21 cellular contexts compared by ENCODE assay signal in genomic region chr2:173160618-173161017, GRCh38.
A peak's percentile ranks its signal among the peaks of the same experiment; 100 is the strongest.
DNase-seq lines count a peak whose midpoint lies in the region; ATAC-seq and TF ChIP-seq lines count a peak whose summit lies in the region.
"Had no signal": no experiment of that assay in that cellular context is flagged by ENCODE, and none has a peak within 500 bp of the region (broad histone marks: within the 10 kb centered on the region; RNA-seq: fewer than 3 reads in every experiment).

No MANE protein-coding gene starts in this region.

- H3K27me3 ChIP-seq in left ventricle myocardium inferior (ENCODE audit: low read depth) (no peaks in the 10 kb centered on the region), trophoblast cell (ENCODE audit: insufficient read depth, low read length) (no peaks in the 10 kb centered on the region)

- H4K8ac ChIP-seq in trophoblast cell (ENCODE audit: low read depth, low read length): no peak overlapping the region

- no peak overlapping the region for H3K9ac ChIP-seq in trophoblast cell (ENCODE audit: low read length)

- H2BK12ac ChIP-seq in trophoblast cell (ENCODE audit: low read length): no peak overlapping the region

- peak overlapping the region; percentile 25 for H3K23ac ChIP-seq in trophoblast cell (ENCODE audit: low read length)

- H2AK5ac ChIP-seq in trophoblast cell (ENCODE audit: low read length): no peak overlapping the region

- H3K9me3 Mint-ChIP-seq in activated CD8-positive, alpha-beta T cell treated with anti-CD3 and anti-CD28 coated beads, Interleukin-2, amount 10 ng/mL, durations not matched to agents 7 days and 5 days (ENCODE audit: insufficient read depth): peaks cover 8% of the 10 kb centered on the region
- H3K9me3 Mint-ChIP-seq in activated naive CD4-positive, alpha-beta T cell treated with anti-CD3 and anti-CD28 coated beads, Interleukin-2, amount 50 U/mL, for 72 hours: peaks cover 4 to 8% of the 10 kb centered on the region in 2 donors

- no peaks in the 10 kb centered on the region for H3K4me1 Mint-ChIP-seq in activated CD8-positive, alpha-beta T cell treated with anti-CD3 and anti-CD28 coated beads, Interleukin-2, amount 10 ng/mL, durations not matched to agents 7 days and 5 days (ENCODE audit: low read depth)
- H3K4me1 Mint-ChIP-seq: activated naive CD8-positive, alpha-beta T cell treated with anti-CD3 and anti-CD28 coated beads for 36 hours; CD8-positive, alpha-beta memory T cell; stimulated activated naive CD8-positive, alpha-beta T cell treated with anti-CD3 and anti-CD28 coated beads, Interleukin-15, amount 100 ng/mL, for 72 hours had no signal

- no peaks in the 10 kb centered on the region for H3K27me3 Mint-ChIP-seq in activated CD8-positive, alpha-beta T cell treated with anti-CD3 and anti-CD28 coated beads, Interleukin-2, amount 10 ng/mL, durations not matched to agents 7 days and 5 days (ENCODE audit: low read depth)
- H3K27me3 Mint-ChIP-seq: CD8-positive, alpha-beta memory T cell had no signal

- DNase-seq in left ventricle myocardium inferior (no peak), Right ventricle myocardium superior (no peak), fibroblast of pulmonary artery (ENCODE audit: low read depth) (no peak), trophoblast cell (no peak), HuH-7.5 (ENCODE audit: low spot score) (no peak), HuH-7 (ENCODE audit: low spot score) (no peak)
- DNase-seq in activated CD8-positive, alpha-beta T cell treated with anti-CD3 and anti-CD28 coated beads, Interleukin-2, amount 10 ng/mL, durations not matched to agents 7 days and 5 days: no peak
- no peak for DNase-seq in activated naive CD4-positive, alpha-beta T cell treated with anti-CD3 and anti-CD28 coated beads, Interleukin-2, amount 50 U/mL, for 72 hours (ENCODE audit: low spot score in 2 of 2)
- DNase-seq: ACHN; activated CD4-positive, alpha-beta T cell treated with anti-CD3 and anti-CD28 coated beads for 4 hours; activated naive CD8-positive, alpha-beta T cell treated with anti-CD3 and anti-CD28 coated beads for 36 hours; activated T-cell treated with anti-CD3 and anti-CD28 coated beads, Interleukin-2, amount 50 U/mL, for 1 hour; CD8-positive, alpha-beta memory T cell; H9; hypothalamus; NCI-H2107; nephron progenitor cell; SHP77; stimulated activated CD4-positive, alpha-beta T cell treated with anti-CD3 and anti-CD28 coated beads, Interleukin-12 subunit alpha, Interleukin-12 subunit beta, amount 100 ng/mL, for 4 hours; stimulated activated naive CD8-positive, alpha-beta T cell treated with anti-CD3 and anti-CD28 coated beads, Interleukin-15, amount 100 ng/mL, for 72 hours; T-helper 2 cell had no signal

- no peak overlapping the region for H3K18ac ChIP-seq in trophoblast cell (ENCODE audit: low read length)

- no peak overlapping the region for H2BK120ac ChIP-seq in trophoblast cell (ENCODE audit: insufficient read depth, low read length, poor library complexity)

- no peak overlapping the region for H2BK5ac ChIP-seq in trophoblast cell (ENCODE audit: low read depth, low read length, poor library complexity)

- no peak overlapping the region for H3K27ac Mint-ChIP-seq in activated CD8-positive, alpha-beta T cell treated with anti-CD3 and anti-CD28 coated beads, Interleukin-2, amount 10 ng/mL, durations not matched to agents 7 days and 5 days
- H3K27ac Mint-ChIP-seq in activated naive CD4-positive, alpha-beta T cell treated with anti-CD3 and anti-CD28 coated beads, Interleukin-2, amount 50 U/mL, for 72 hours: no peak overlapping the region
- H3K27ac Mint-ChIP-seq: activated naive CD8-positive, alpha-beta T cell treated with anti-CD3 and anti-CD28 coated beads for 36 hours; CD8-positive, alpha-beta memory T cell; H9; nephron progenitor cell; stimulated activated naive CD8-positive, alpha-beta T cell treated with anti-CD3 and anti-CD28 coated beads, Interleukin-15, amount 100 ng/mL, for 72 hours had no signal

- H3K27ac ChIP-seq in left ventricle myocardium inferior (replicated peaks) (peak overlapping the region; percentile 69), trophoblast cell (ENCODE audit: low read depth, low read length) (no peak overlapping the region)

- no peak overlapping the region for H3K14ac ChIP-seq in trophoblast cell (ENCODE audit: low read length)

- no peak overlapping the region for H2AFZ ChIP-seq in trophoblast cell (ENCODE audit: insufficient read depth, low read length, poor library complexity)

- TF ChIP-seq CTCF in left ventricle myocardium inferior (IDR thresholded peaks at IDR 0.05; ENCODE audit: borderline replicate concordance) (no peak), fibroblast of pulmonary artery (IDR thresholded peaks at IDR 0.05; ENCODE audit: low read length, missing control alignments) (no peak)

- H3K36me3 ChIP-seq in left ventricle myocardium inferior (peaks cover 10% of the 10 kb centered on the region), trophoblast cell (ENCODE audit: control insufficient read depth in 1 of 2, insufficient read depth in 2 of 2, low read length in 2 of 2) (no peaks in the 10 kb centered on the region)

- H4K12ac ChIP-seq in trophoblast cell (ENCODE audit: low read depth, low read length): no peak overlapping the region

- no peaks in the 10 kb centered on the region for H3K79me2 ChIP-seq in trophoblast cell (ENCODE audit: control insufficient read depth, insufficient read depth, low read length, poor library complexity)

- intact Hi-C loops in left ventricle myocardium inferior (cut with micrococcal nuclease): no loop called here
- intact Hi-C loops in Right ventricle myocardium superior (cut with DNase I): no loop called here

- H3K4me1 ChIP-seq in left ventricle myocardium inferior: peaks cover 65% of the 10 kb centered on the region
- peaks cover 2 to 3% of the 10 kb centered on the region in 2 experiments for H3K4me1 ChIP-seq in trophoblast cell (ENCODE audit: control insufficient read depth in 1 of 2, insufficient read depth in 2 of 2, low read length in 2 of 2)

- no peak overlapping the region for H3K4me2 ChIP-seq in trophoblast cell (ENCODE audit: low read length)

- no peak overlapping the region for H3K4me3 ChIP-seq in left ventricle myocardium inferior
- H3K4me3 ChIP-seq in fibroblast of pulmonary artery (replicated peaks; ENCODE audit: low read depth, low read length): peak overlapping the region; percentile 25
- no peak overlapping the region for H3K4me3 ChIP-seq in trophoblast cell (ENCODE audit: low read depth, low read length)

- WGBS in trophoblast cell (ENCODE audit: extremely low coverage, insufficient coverage, insufficient read length): no CpG with 5 or more reads among the region's 4 CpGs

- H3K4ac ChIP-seq in trophoblast cell (ENCODE audit: low read depth, low read length): no peak overlapping the region

- peaks cover 9% of the 10 kb centered on the region for H3K36me3 Mint-ChIP-seq in activated CD8-positive, alpha-beta T cell treated with anti-CD3 and anti-CD28 coated beads, Interleukin-2, amount 10 ng/mL, durations not matched to agents 7 days and 5 days (ENCODE audit: low read depth)
- H3K36me3 Mint-ChIP-seq in activated naive CD4-positive, alpha-beta T cell treated with anti-CD3 and anti-CD28 coated beads, Interleukin-2, amount 50 U/mL, for 72 hours: peaks cover 0 to 10% of the 10 kb centered on the region in 2 donors
- H3K36me3 Mint-ChIP-seq: activated naive CD8-positive, alpha-beta T cell treated with anti-CD3 and anti-CD28 coated beads for 36 hours had no signal

- ATAC-seq in Right ventricle myocardium superior (ENCODE audit: poor library complexity): no peak
- no peak for ATAC-seq in activated CD8-positive, alpha-beta T cell treated with anti-CD3 and anti-CD28 coated beads, Interleukin-2, amount 10 ng/mL, durations not matched to agents 7 days and 5 days
- ATAC-seq in activated naive CD4-positive, alpha-beta T cell treated with anti-CD3 and anti-CD28 coated beads, Interleukin-2, amount 50 U/mL, for 72 hours: no peak
- ATAC-seq: stimulated activated naive CD8-positive, alpha-beta T cell treated with anti-CD3 and anti-CD28 coated beads, Interleukin-15, amount 100 ng/mL, for 72 hours had no signal

- H4K91ac ChIP-seq in trophoblast cell (ENCODE audit: low read depth, low read length): no peak overlapping the region

- no peak overlapping the region for H3K4me3 Mint-ChIP-seq in activated CD8-positive, alpha-beta T cell treated with anti-CD3 and anti-CD28 coated beads, Interleukin-2, amount 10 ng/mL, durations not matched to agents 7 days and 5 days
- H3K4me3 Mint-ChIP-seq: activated naive CD8-positive, alpha-beta T cell treated with anti-CD3 and anti-CD28 coated beads for 36 hours; CD8-positive, alpha-beta memory T cell; H9; nephron progenitor cell; stimulated activated naive CD8-positive, alpha-beta T cell treated with anti-CD3 and anti-CD28 coated beads, Interleukin-15, amount 100 ng/mL, for 72 hours had no signal

- POLR2A ChIA-PET in activated CD8-positive, alpha-beta T cell treated with anti-CD3 and anti-CD28 coated beads, Interleukin-2, amount 10 ng/mL, durations not matched to agents 7 days and 5 days (lab: Charles Lee): no interaction called here

- H3K9me3 ChIP-seq in left ventricle myocardium inferior (replicated peaks) (peaks cover 5% of the 10 kb centered on the region), trophoblast cell (ENCODE audit: insufficient read depth, low read depth, low read length) (peaks cover 2% of the 10 kb centered on the region)

- H3K79me1 ChIP-seq in trophoblast cell (ENCODE audit: low read length): no peaks in the 10 kb centered on the region

- CTCF ChIA-PET in activated CD8-positive, alpha-beta T cell treated with anti-CD3 and anti-CD28 coated beads, Interleukin-2, amount 10 ng/mL, durations not matched to agents 7 days and 5 days (lab: Charles Lee): no interaction called here
